In genomic region chr11:17014774-17015638, GRCh38 we compare ENCODE assay signal across 8 cellular contexts. TPM values are rescaled to one million over a fixed set of nuclear protein-coding genes. Genes with fewer than 3 reads are reported as not detected.
A peak's percentile ranks its signal among the peaks of the same experiment; 100 is the strongest.
DNase-seq lines count a peak whose midpoint lies in the region; ATAC-seq and TF ChIP-seq lines count a peak whose summit lies in the region.

No MANE protein-coding gene starts in this region.

- no peak overlapping the region for H4K8ac ChIP-seq in mesenchymal stem cell (ENCODE audit: low read length)

- intact Hi-C loops in colonic mucosa (cut with DNase I) = no loop called here

- H2AK5ac ChIP-seq in mesenchymal stem cell (ENCODE audit: low read length, severe bottlenecking) = no peak overlapping the region

- H3K36me3 Mint-ChIP-seq in type B pancreatic cell = no peaks in the 10 kb centered on the region

- H3K4me3 ChIP-seq in SK-N-SH (ENCODE audit: low read depth in 2 of 2, low read length in 1 of 2) (peak overlapping the region; percentile 43 to 55), colonic mucosa (peak overlapping the region; percentile 79), mesenchymal stem cell (ENCODE audit: insufficient read depth in 1 of 2, low read depth in 1 of 2, low read length in 2 of 2) (peak overlapping the region; percentile 59 to 69)

- peaks cover 12% of the 10 kb centered on the region for H3K4me1 Mint-ChIP-seq in type B pancreatic cell (ENCODE audit: unreplicated experiment)

- peak; percentile 46 for ATAC-seq in HG03354 (IDR thresholded peaks at IDR 0.05; ENCODE audit: poor library complexity, severe bottlenecking, unreplicated experiment)
- ATAC-seq in GM19463 (IDR thresholded peaks at IDR 0.05; ENCODE audit: unreplicated experiment) = no peak

- peaks cover 49% of the 10 kb centered on the region for H3K27me3 ChIP-seq in SK-N-SH (ENCODE audit: insufficient read depth)
- H3K27me3 ChIP-seq in colonic mucosa = no peaks in the 10 kb centered on the region
- H3K27me3 ChIP-seq in mesenchymal stem cell (ENCODE audit: control insufficient read depth in 1 of 2, insufficient read depth in 1 of 2, low read length in 2 of 2) = peaks cover 0 to 46% of the 10 kb centered on the region in 2 experiments

- no peak overlapping the region for H3K9ac ChIP-seq in SK-N-SH
- peak overlapping the region; percentile 61 to 92 for H3K9ac ChIP-seq in colonic mucosa (ENCODE audit: low read depth in 2 of 2, low read length in 2 of 2)
- no peak overlapping the region for H3K9ac ChIP-seq in mesenchymal stem cell (ENCODE audit: low read length)

- H3K4me1 ChIP-seq in SK-N-SH (ENCODE audit: control insufficient read depth in 1 of 2, insufficient read depth in 2 of 2, low read depth in 1 of 2, low read length in 1 of 2) (peaks cover 0 to 3% of the 10 kb centered on the region in 2 experiments; a peak in 1 of 4 replicates), colonic mucosa (peaks cover 4% of the 10 kb centered on the region), mesenchymal stem cell (ENCODE audit: control insufficient read depth, insufficient read depth, low read depth, low read length) (peaks cover 18% of the 10 kb centered on the region)

- H3K9me3 ChIP-seq in SK-N-SH = no peaks in the 10 kb centered on the region
- H3K9me3 ChIP-seq in colonic mucosa = no peaks in the 10 kb centered on the region
- no peaks in the 10 kb centered on the region for H3K9me3 ChIP-seq in mesenchymal stem cell (ENCODE audit: control insufficient read depth, low read length)

- H2BK12ac ChIP-seq in mesenchymal stem cell (ENCODE audit: low read length in 2 of 2) = no peak overlapping the region

- H3K36me3 ChIP-seq in SK-N-SH (replicated peaks in 1 of 2; ENCODE audit: control insufficient read depth in 1 of 2, insufficient read depth in 2 of 2, low read length in 1 of 2) (no peaks in the 10 kb centered on the region), colonic mucosa (no peaks in the 10 kb centered on the region), mesenchymal stem cell (ENCODE audit: control insufficient read depth in 1 of 2, insufficient read depth in 2 of 2, low read depth in 1 of 2, low read length in 2 of 2) (no peaks in the 10 kb centered on the region)

- H3K79me1 ChIP-seq in mesenchymal stem cell (replicated peaks; ENCODE audit: low read length, poor library complexity, severe bottlenecking) = peaks cover 8% of the 10 kb centered on the region

- no peak overlapping the region for H3K18ac ChIP-seq in mesenchymal stem cell (ENCODE audit: low read depth in 1 of 2, low read length in 2 of 2)

- H3K9me2 ChIP-seq in SK-N-SH = no peaks in the 10 kb centered on the region

- H2AFZ ChIP-seq in SK-N-SH (ENCODE audit: low read depth) (no peak overlapping the region; the same call in 1 of the 2 replicates), mesenchymal stem cell (ENCODE audit: low read depth, low read length) (no peak overlapping the region)

- H4K20me1 ChIP-seq in SK-N-SH (ENCODE audit: insufficient read depth) = no peaks in the 10 kb centered on the region

- no peak overlapping the region for H3K14ac ChIP-seq in mesenchymal stem cell (ENCODE audit: low read length in 2 of 2)

- CTCF ChIA-PET in SK-N-SH (lab: Yijun Ruan, JAX) = interaction anchor here (0.6 to 2.7 kb wide), 26 partner anchors 11 to 215 kb away, joined by 3 to 26 read pairs (median 4); no protein-coding TSS in a partner anchor

- WGBS in SK-N-SH (ENCODE audit: low lambda C conversion rate) = 14% methylated on average over 32 of the region's 33 CpGs
- WGBS in mesenchymal stem cell = 17% methylated on average over 17 of the region's 33 CpGs

- H2BK15ac ChIP-seq in mesenchymal stem cell (ENCODE audit: low read depth, poor library complexity, severe bottlenecking) = no peak overlapping the region

- H2BK5ac ChIP-seq in mesenchymal stem cell (ENCODE audit: low read depth, low read length, poor library complexity, severe bottlenecking) = no peak overlapping the region

- H3K4me2 ChIP-seq in SK-N-SH (peak overlapping the region; percentile 74), mesenchymal stem cell (ENCODE audit: low read length, poor library complexity, severe bottlenecking) (peak overlapping the region; percentile 86)

- TF ChIP-seq EP300 in SK-N-SH (IDR thresholded peaks at IDR 0.05; ENCODE audit: borderline replicate concordance in 1 of 2, low read depth in 1 of 2, low read length in 1 of 2) = no peak

- no peak overlapping the region for H3K23ac ChIP-seq in mesenchymal stem cell (ENCODE audit: low read length in 2 of 2)

- POLR2A ChIA-PET in SK-N-SH (lab: Yijun Ruan, JAX) = interaction anchor here (0.7 kb wide), 1 partner anchor 26 kb away, joined by 3 read pairs; no protein-coding TSS in a partner anchor

- H3K4ac ChIP-seq in mesenchymal stem cell (ENCODE audit: low read depth in 1 of 2, low read length in 2 of 2) = no peak overlapping the region

- H3F3A ChIP-seq in SK-N-SH (replicated peaks; ENCODE audit: insufficient read depth) = no peaks in the 10 kb centered on the region

- H3K27ac ChIP-seq in SK-N-SH (ENCODE audit: low read depth in 2 of 2, low read length in 1 of 2) (no peak overlapping the region), colonic mucosa (peak overlapping the region; percentile 72), mesenchymal stem cell (ENCODE audit: low read length, poor library complexity, severe bottlenecking) (peak overlapping the region; percentile 2)

- peak overlapping the region; percentile 95 for H3K27ac Mint-ChIP-seq in type B pancreatic cell

- no peak overlapping the region for H2BK120ac ChIP-seq in mesenchymal stem cell (ENCODE audit: low read depth, low read length)

- peaks cover 20% of the 10 kb centered on the region for H3K27me3 Mint-ChIP-seq in type B pancreatic cell

- DNase-seq in D341Med (ENCODE audit: low spot score) = peak; percentile 73
- peak; percentile 82 for DNase-seq in SK-N-SH
- DNase-seq in colonic mucosa = peak; percentile 69
- DNase-seq in mesenchymal stem cell = peak; percentile 20
- peak; percentile 49 for DNase-seq in type B pancreatic cell (ENCODE audit: extremely low spot score, unreplicated experiment)
- no peak for DNase-seq in epidermal melanocyte (ENCODE audit: insufficient read length, low spot score)

- peak overlapping the region; percentile 96 for H3K4me3 Mint-ChIP-seq in type B pancreatic cell

- no peak for TF ChIP-seq RAD21 in SK-N-SH (IDR thresholded peaks at IDR 0.05; ENCODE audit: low read length)

- TF ChIP-seq CTCF in SK-N-SH (IDR thresholded peaks at IDR 0.05) (peak; percentile 44), colonic mucosa (IDR thresholded peaks at IDR 0.05) (peak; percentile 39), type B pancreatic cell (conservative IDR thresholded peaks at IDR 0.05) (peak; percentile 76)

- H3K79me2 ChIP-seq in SK-N-SH (ENCODE audit: insufficient read depth) = no peaks in the 10 kb centered on the region

- H3K9me3 Mint-ChIP-seq in type B pancreatic cell = no peaks in the 10 kb centered on the region

- no peak overlapping the region for H4K91ac ChIP-seq in mesenchymal stem cell (ENCODE audit: low read length)

TF ChIP-seq in SK-N-SH, 30 proteins besides CTCF, POLR2A, EP300 and RAD21:
- TF ChIP-seq GABPA (IDR thresholded peaks at IDR 0.05; ENCODE audit: low read depth) (no peak), EZH2phosphoT487 (IDR thresholded peaks at IDR 0.05; ENCODE audit: borderline replicate concordance, low read depth) (peak; percentile 70; the same call in 1 of the 2 replicates)

RNA-seq across cellular contexts. Expression of gene PLEKHA7, which starts 0.8 kb away (rescaled TPM):
- polyA plus RNA-seq in SK-N-SH (2012; rRNA removed) = 0.08 and 0.12 TPM in 2 replicates
- 0.03 and 0.04 TPM in 2 replicates for polyA plus RNA-seq in SK-N-SH (2012; cell fraction: cytosol; rRNA removed)
- polyA plus RNA-seq in SK-N-SH (2012; cell fraction: nucleus; rRNA removed) = 0.45 and 0.46 TPM in 2 replicates
- total RNA-seq in colonic mucosa = 10 to 100 TPM; 55.6 to 65.9 TPM
- 0.52 TPM for polyA plus RNA-seq in mesenchymal stem cell (2013, experiment 1 of 2)
- 0.56 TPM for polyA plus RNA-seq in mesenchymal stem cell (2013, experiment 2 of 2)
- 64.7 and 177 TPM in 2 replicates for total RNA-seq in type B pancreatic cell (ENCODE audit: low replicate concordance)

Comparison
In these comparisons a context has a peak if more than half of its experiments do, and no peak if none do; other contexts are left out.
1. H3K27ac ChIP-seq: peak in colonic mucosa (single experiment) and mesenchymal stem cell (single experiment); none in SK-N-SH (0 of 2).
2. H3K9ac ChIP-seq: peak in colonic mucosa (2 of 2); none in SK-N-SH (single experiment) and mesenchymal stem cell (single experiment).
3. Peak in every context shown above with its lines, with median percentiles within 50 percentile points of each other: H3K4me3 ChIP-seq and CTCF ChIP-seq.